In the genomic region with DNA sequence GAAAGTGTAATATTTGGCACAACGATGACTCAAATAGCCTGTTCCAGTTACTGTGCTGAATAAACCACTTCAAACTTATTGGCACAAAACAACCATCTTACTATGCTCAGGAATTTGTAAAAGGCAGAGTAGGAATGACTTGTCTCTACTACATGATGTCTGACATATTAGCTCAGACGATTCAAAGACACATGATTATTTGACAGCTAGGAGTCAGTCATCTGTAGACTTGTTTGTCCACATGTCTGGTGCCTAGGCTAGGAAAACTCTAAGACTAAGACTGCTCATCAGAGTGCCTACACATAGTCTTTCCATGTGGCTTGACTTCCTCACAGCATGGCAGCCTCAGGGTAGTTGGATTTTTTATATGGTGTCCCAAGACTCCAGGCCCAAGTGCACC, we compare ENCODE assay signal across 19 cellular contexts.
"Had no signal": no experiment of that assay in that cellular context is flagged by ENCODE, and none has a peak within 500 bp of the region (broad histone marks: within the 10 kb centered on the region; RNA-seq: fewer than 3 reads in every experiment).

No MANE protein-coding gene starts in this region.

- H3K4me1 ChIP-seq: esophagus muscularis mucosa, parathyroid adenoma, tibial artery had no signal

- H3K36me3 ChIP-seq: esophagus muscularis mucosa, tibial artery had no signal

- H3K9me3 ChIP-seq: esophagus muscularis mucosa, tibial artery had no signal

- H3K79me2 ChIP-seq: parathyroid adenoma had no signal

- ATAC-seq: activated CD8-positive, alpha-beta memory T cell treated with anti-CD3 and anti-CD28 coated beads, Interleukin-2, amount 10 ng/mL, durations not matched to agents 7 days and 5 days; activated CD8-positive, alpha-beta T cell treated with anti-CD3 and anti-CD28 coated beads for 36 hours; left colon; right cardiac atrium had no signal

- H3K27ac ChIP-seq: esophagus muscularis mucosa, parathyroid adenoma, tibial artery had no signal

- H2AFZ ChIP-seq: parathyroid adenoma had no signal

- H3K4me3 ChIP-seq: esophagus muscularis mucosa, tibial artery had no signal

- H3K27me3 ChIP-seq: esophagus muscularis mucosa, tibial artery had no signal

- DNase-seq: activated CD4-positive, alpha-beta T cell treated with anti-CD3 and anti-CD28 coated beads for 48 hours; activated CD8-positive, alpha-beta memory T cell treated with anti-CD3 and anti-CD28 coated beads, Interleukin-2, amount 10 ng/mL, durations not matched to agents 7 days and 5 days; activated CD8-positive, alpha-beta T cell treated with anti-CD3 and anti-CD28 coated beads for 36 hours; activated effector memory CD4-positive, alpha-beta T cell treated with anti-CD3 and anti-CD28 coated beads, Interleukin-2, amount 50 U/mL, for 16 hours; activated naive CD4-positive, alpha-beta T cell treated with anti-CD3 and anti-CD28 coated beads, Interleukin-2, amount 10 ng/mL, durations not matched to agents 7 days and 5 days; activated T-cell treated with anti-CD3 and anti-CD28 coated beads for 4 hours; amygdala; central memory CD4-positive, alpha-beta T cell; dermis blood vessel endothelial cell; effector CD8-positive, alpha-beta T cell; left colon; mesenchymal stem cell; nephron progenitor cell; right cardiac atrium; stimulated activated CD4-positive, alpha-beta T cell treated with anti-CD3 and anti-CD28 coated beads, Interleukin-1b, Interleukin-23, amount 100 ng/mL, for 48 hours; substantia nigra; tibial artery had no signal
